28 cellular contexts compared by ENCODE assay signal in the genomic region with DNA sequence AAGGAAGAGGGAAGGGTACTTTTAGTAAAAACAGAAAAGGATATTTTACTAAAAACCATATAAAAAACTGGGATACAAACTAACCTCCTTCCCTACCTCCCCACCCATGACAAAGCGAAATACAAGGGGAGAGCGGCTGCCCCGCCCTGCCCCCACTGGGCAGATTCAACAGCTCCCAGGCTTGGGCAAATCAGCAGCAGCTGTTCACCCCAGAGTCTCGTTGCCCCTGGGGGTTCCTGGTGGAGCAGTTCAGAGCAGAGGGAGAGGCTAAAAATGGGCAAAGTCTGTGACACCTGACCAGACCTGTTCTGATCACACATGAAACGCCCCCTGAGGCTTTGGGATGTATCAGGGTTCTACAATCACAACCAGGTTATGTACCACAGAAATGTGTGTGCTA. TPM values are rescaled to one million over a fixed set of nuclear protein-coding genes. Genes with fewer than 3 reads are reported as not detected.
DNase-seq lines count a peak whose midpoint lies in the region; ATAC-seq and TF ChIP-seq lines count a peak whose summit lies in the region.
"Had no signal": no experiment of that assay in that cellular context is flagged by ENCODE, and none has a peak within 500 bp of the region (broad histone marks: within the 10 kb centered on the region; RNA-seq: fewer than 3 reads in every experiment).

No MANE protein-coding gene starts in this region.

- peaks cover 0 to 27% of the 10 kb centered on the region in 2 experiments; a peak in 2 of 4 replicates for H3K79me1 ChIP-seq in IMR-90 (ENCODE audit: low read depth in 1 of 2, low read length in 2 of 2)
- peaks cover 4% of the 10 kb centered on the region for H3K79me1 ChIP-seq in mesenchymal stem cell (replicated peaks; ENCODE audit: low read length, poor library complexity, severe bottlenecking)

- CTCF ChIA-PET in IMR-90 (lab: Yijun Ruan, JAX) = interaction anchor here (1.0 kb wide), 1 partner anchor 11 kb away, joined by 3 read pairs; no protein-coding TSS in a partner anchor

- no peak overlapping the region for H2BK20ac ChIP-seq in IMR-90 (ENCODE audit: low read depth, low read length)

- DNase-seq in IMR-90 (no peak), mesenchymal stem cell (no peak), Karpas-422 (no peak), CD1c-positive myeloid dendritic cell (ENCODE audit: extremely low spot score) (no peak)
- no peak for DNase-seq in effector memory CD4-positive, alpha-beta T cell
- DNase-seq: ACHN; activated CD4-positive, alpha-beta T cell treated with anti-CD3 and anti-CD28 coated beads for 48 hours; activated CD8-positive, alpha-beta memory T cell treated with anti-CD3 and anti-CD28 coated beads, Interleukin-2, amount 10 ng/mL, durations not matched to agents 7 days and 5 days; activated naive CD4-positive, alpha-beta T cell treated with anti-CD3 and anti-CD28 coated beads, Interleukin-2, amount 50 U/mL, for 16 hours; GOT3; islet precursor cell; Kasumi-1; midbrain; NCI-H1092; NCI-H2029; NCI-H446; pancreas; stimulated activated CD4-positive, alpha-beta T cell treated with anti-CD3 and anti-CD28 coated beads, Interleukin-4, amount 100 ng/mL, for 1 hour had no signal

- H3K23ac ChIP-seq in IMR-90 (ENCODE audit: low read depth, low read length) = no peak overlapping the region
- no peak overlapping the region for H3K23ac ChIP-seq in mesenchymal stem cell (ENCODE audit: low read length in 2 of 2)

- no peaks in the 10 kb centered on the region for H3K36me3 ChIP-seq in IMR-90 (ENCODE audit: control insufficient read depth, insufficient read depth, low read length)
- H3K36me3 ChIP-seq in mesenchymal stem cell (ENCODE audit: control insufficient read depth in 1 of 2, insufficient read depth in 2 of 2, low read depth in 1 of 2, low read length in 2 of 2) = no peaks in the 10 kb centered on the region
- peaks cover 3% of the 10 kb centered on the region; the same call in 1 of the 2 replicates for H3K36me3 ChIP-seq in Karpas-422 (ENCODE audit: insufficient read depth, low read length)
- H3K36me3 ChIP-seq in effector memory CD4-positive, alpha-beta T cell (ENCODE audit: control insufficient read depth, insufficient read depth, low read length) = no peaks in the 10 kb centered on the region
- H3K36me3 ChIP-seq: pancreas, right atrium auricular region, suprapubic skin had no signal

- no peak overlapping the region for H4K5ac ChIP-seq in IMR-90 (ENCODE audit: low read depth, low read length)

- no peak overlapping the region for H3K9ac ChIP-seq in IMR-90 (ENCODE audit: low read depth, low read length)
- no peak overlapping the region for H3K9ac ChIP-seq in mesenchymal stem cell (ENCODE audit: low read length)
- no peak overlapping the region for H3K9ac ChIP-seq in Karpas-422 (ENCODE audit: low read length)
- H3K9ac ChIP-seq: BLaER1 treated with 17β-estradiol and CSF1 and Interleukin-3, amounts not matched to agents 10 nM and 100 nM had no signal

- H3K27me3 ChIP-seq in IMR-90 (ENCODE audit: control insufficient read depth, insufficient read depth, low read length) (peaks cover 2% of the 10 kb centered on the region; the same call in 1 of the 2 replicates), mesenchymal stem cell (ENCODE audit: control insufficient read depth in 1 of 2, insufficient read depth in 1 of 2, low read length in 2 of 2) (peaks cover 0 to 12% of the 10 kb centered on the region in 2 experiments), Karpas-422 (ENCODE audit: low read length) (no peaks in the 10 kb centered on the region)
- no peaks in the 10 kb centered on the region for H3K27me3 ChIP-seq in effector memory CD4-positive, alpha-beta T cell (replicated peaks; ENCODE audit: control insufficient read depth, insufficient read depth, low read length, poor library complexity, severe bottlenecking)
- H3K27me3 ChIP-seq: BLaER1 treated with 17β-estradiol and CSF1 and Interleukin-3, amounts not matched to agents 10 nM and 100 nM; pancreas; right atrium auricular region; suprapubic skin had no signal

- no peak overlapping the region for H2AK9ac ChIP-seq in IMR-90 (replicated peaks; ENCODE audit: low read depth, low read length, poor library complexity)

- H3K79me2 ChIP-seq in Karpas-422 (ENCODE audit: low read length) = peaks cover 25% of the 10 kb centered on the region

- H3K9me1 ChIP-seq in IMR-90 (ENCODE audit: insufficient read depth, low read length) = peaks cover 9% of the 10 kb centered on the region

- H3K4me3 ChIP-seq in IMR-90 (ENCODE audit: insufficient read depth, low read depth, low read length) (no peak overlapping the region), mesenchymal stem cell (ENCODE audit: insufficient read depth in 1 of 2, low read depth in 1 of 2, low read length in 2 of 2) (no peak overlapping the region), Karpas-422 (ENCODE audit: low read length) (no peak overlapping the region)
- H3K4me3 ChIP-seq in effector memory CD4-positive, alpha-beta T cell (ENCODE audit: insufficient read depth, low read depth, low read length, poor library complexity, severe bottlenecking) = no peak overlapping the region
- H3K4me3 ChIP-seq: BLaER1 treated with 17β-estradiol and CSF1 and Interleukin-3, amounts not matched to agents 10 nM and 100 nM; coronary artery; pancreas; right atrium auricular region; SK-N-MC; suprapubic skin had no signal

- H4K91ac ChIP-seq in IMR-90 (ENCODE audit: insufficient read depth, low read depth, low read length) = peak overlapping the region; percentile 50
- peak overlapping the region; percentile 3 for H4K91ac ChIP-seq in mesenchymal stem cell (ENCODE audit: low read length)

- POLR2A ChIA-PET in IMR-90 (lab: Charles Lee; ENCODE audit: unreplicated experiment) = no interaction called here

- no peak overlapping the region for H2BK12ac ChIP-seq in mesenchymal stem cell (ENCODE audit: low read length in 2 of 2)

- ATAC-seq in IMR-90 (ENCODE audit: low read depth) (no peak), GM19397 (IDR thresholded peaks at IDR 0.05; ENCODE audit: unreplicated experiment) (no peak)
- ATAC-seq: activated CD8-positive, alpha-beta memory T cell treated with anti-CD3 and anti-CD28 coated beads, Interleukin-2, amount 10 ng/mL, durations not matched to agents 7 days and 5 days; natural killer cell treated with Interleukin-12 subunit alpha and Interleukin-12 subunit beta and Interleukin-15 and Interleukin-18, amount 100 ng/mL, for 72 hours; pancreas; stimulated activated memory B cell treated with anti-CD40 and anti-IgM and Interleukin-4, amounts not matched to agents 10 μg/mL and 1 μg/mL and 100 μg/mL, for 72 hours had no signal

- TF ChIP-seq CTCF in C4-2B (conservative IDR thresholded peaks at IDR 0.05) (no peak), IMR-90 (conservative IDR thresholded peaks at IDR 0.05; ENCODE audit: low read depth, low read length) (no peak), VCaP (conservative IDR thresholded peaks at IDR 0.05) (no peak)

- H2BK15ac ChIP-seq in IMR-90 (ENCODE audit: low read depth, low read length) (0 out of 3 replicates have a peak overlapping the region, but pooled peaks have one; percentile 54), mesenchymal stem cell (ENCODE audit: low read depth, poor library complexity, severe bottlenecking) (no peak overlapping the region)

- H3K14ac ChIP-seq in IMR-90 (replicated peaks; ENCODE audit: low read depth, low read length) (0 out of 2 replicates have a peak overlapping the region, but pooled peaks have one; percentile 19), mesenchymal stem cell (ENCODE audit: low read length in 2 of 2) (no peak overlapping the region)

- H3K9me3 ChIP-seq in IMR-90 (ENCODE audit: control insufficient read depth, insufficient read depth, low read length) (no peaks in the 10 kb centered on the region), mesenchymal stem cell (ENCODE audit: control insufficient read depth, low read length) (no peaks in the 10 kb centered on the region), Karpas-422 (ENCODE audit: low read length) (no peaks in the 10 kb centered on the region)
- H3K9me3 ChIP-seq in effector memory CD4-positive, alpha-beta T cell (ENCODE audit: control insufficient read depth, low read length) = no peaks in the 10 kb centered on the region
- H3K9me3 ChIP-seq: pancreas, right atrium auricular region, suprapubic skin had no signal

- no peak for TF ChIP-seq POLR2A in IMR-90 (IDR thresholded peaks at IDR 0.05; ENCODE audit: low read depth, low read length)

- intact Hi-C loops in IMR-90 (cut with micrococcal nuclease) = no loop called here

- TF ChIP-seq RAD21 in IMR-90 (IDR thresholded peaks at IDR 0.05; ENCODE audit: low read length) = no peak

- peaks cover 6% of the 10 kb centered on the region; the same call in 1 of the 2 replicates for H4K20me1 ChIP-seq in IMR-90 (ENCODE audit: insufficient read depth, low read length)
- H4K20me1 ChIP-seq in Karpas-422 (ENCODE audit: insufficient read depth, low read depth, low read length) = peaks cover 6% of the 10 kb centered on the region; the same call in 1 of the 2 replicates

- H3K18ac ChIP-seq in IMR-90 (ENCODE audit: low read depth, low read length) (no peak overlapping the region), mesenchymal stem cell (ENCODE audit: low read depth in 1 of 2, low read length in 2 of 2) (no peak overlapping the region)

- no CpG with 5 or more reads among the region's 5 CpGs for WGBS in IMR-90 (ENCODE audit: extremely low coverage in 2 of 2, insufficient read length in 1 of 2), 2 experiments
- 73% methylated on average over 3 of the region's 5 CpGs for WGBS in mesenchymal stem cell

- H4K8ac ChIP-seq in IMR-90 (ENCODE audit: low read depth in 2 of 2, low read length in 2 of 2) (peak overlapping the region in 1 of 2 experiments; percentile 75; a peak in 1 of 4 replicates), mesenchymal stem cell (ENCODE audit: low read length) (no peak overlapping the region)

- H3K4me2 ChIP-seq in IMR-90 (ENCODE audit: low read depth, low read length) (no peak overlapping the region), mesenchymal stem cell (ENCODE audit: low read length, poor library complexity, severe bottlenecking) (no peak overlapping the region), Karpas-422 (ENCODE audit: low read depth, low read length, poor library complexity, severe bottlenecking) (no peak overlapping the region)

- in situ Hi-C loops in IMR-90 (cut with MboI; ENCODE audit: low sequenced_read_pairs) = no loop called here

- H3K4me1 ChIP-seq in IMR-90 (ENCODE audit: control insufficient read depth, insufficient read depth, low read length) (peaks cover 10% of the 10 kb centered on the region), mesenchymal stem cell (ENCODE audit: control insufficient read depth, insufficient read depth, low read depth, low read length) (peaks cover 8% of the 10 kb centered on the region), Karpas-422 (ENCODE audit: low read length) (peaks cover 21% of the 10 kb centered on the region)
- H3K4me1 ChIP-seq in effector memory CD4-positive, alpha-beta T cell (ENCODE audit: control insufficient read depth, insufficient read depth, low read length, poor library complexity, severe bottlenecking) = peaks cover 7% of the 10 kb centered on the region

- dilution Hi-C loops in IMR-90 (cut with HindIII; ENCODE audit: low sequenced_read_pairs, unreplicated experiment) = no loop called here

- H3K27ac ChIP-seq in C4-2B (peak overlapping the region; percentile 98), IMR-90 (ENCODE audit: insufficient read depth, low read length) (no peak overlapping the region), VCaP (peak overlapping the region; percentile 92), mesenchymal stem cell (ENCODE audit: low read length, poor library complexity, severe bottlenecking) (no peak overlapping the region), Karpas-422 (ENCODE audit: low read length) (no peak overlapping the region)
- H3K27ac ChIP-seq in effector memory CD4-positive, alpha-beta T cell (ENCODE audit: insufficient read depth, low read length, poor library complexity, severe bottlenecking) = no peak overlapping the region
- H3K27ac ChIP-seq: BLaER1 treated with 17β-estradiol and CSF1 and Interleukin-3, amounts not matched to agents 10 nM and 100 nM; coronary artery; pancreas; right atrium auricular region; SK-N-MC had no signal

- H2BK120ac ChIP-seq in IMR-90 (ENCODE audit: low read depth, low read length) = peak overlapping the region; percentile 84
- H2BK120ac ChIP-seq in mesenchymal stem cell (ENCODE audit: low read depth, low read length) = no peak overlapping the region

- H3K56ac ChIP-seq in IMR-90 (ENCODE audit: extremely low read depth, insufficient read depth, low read length) = no peak overlapping the region

- H2AFZ ChIP-seq in IMR-90 (replicated peaks; ENCODE audit: low read length, poor library complexity) (no peak overlapping the region), mesenchymal stem cell (ENCODE audit: low read depth, low read length) (no peak overlapping the region), Karpas-422 (ENCODE audit: low read length) (no peak overlapping the region)

- BruUV-seq in IMR-90 (replicated peaks; lab: Mats Ljungman, UMichigan) = no TSS peak

- H3K9me2 ChIP-seq in Karpas-422 (replicated peaks; ENCODE audit: insufficient read depth, low read length) = no peaks in the 10 kb centered on the region

- H2BK5ac ChIP-seq in IMR-90 (ENCODE audit: low read depth, low read length, poor library complexity, severe bottlenecking) (no peak overlapping the region), mesenchymal stem cell (ENCODE audit: low read depth, low read length, poor library complexity, severe bottlenecking) (no peak overlapping the region)

- H3K4ac ChIP-seq in IMR-90 (ENCODE audit: low read depth, low read length) (peak overlapping the region; percentile 41; the same call in 1 of the 2 replicates), mesenchymal stem cell (ENCODE audit: low read depth in 1 of 2, low read length in 2 of 2) (no peak overlapping the region)

- peak overlapping the region; percentile 83; the same call in 1 of the 2 replicates for H2AK5ac ChIP-seq in IMR-90 (ENCODE audit: low read depth, low read length)
- H2AK5ac ChIP-seq in mesenchymal stem cell (ENCODE audit: low read length, severe bottlenecking) = no peak overlapping the region

RNA-seq across cellular contexts. Expression of gene ETFA, which starts 2.5 kb away (rescaled TPM):
- 159 and 172 TPM in 2 replicates for total RNA-seq in IMR-90 (2012; rRNA removed)
- polyA plus RNA-seq in IMR-90 (2012; rRNA removed) = 115 and 116 TPM in 2 replicates
- polyA plus RNA-seq in IMR-90 (2012; cell fraction: cytosol; rRNA removed) = 45.8 and 62.6 TPM in 2 replicates
- polyA plus RNA-seq in IMR-90 (2012; cell fraction: nucleus; rRNA removed; ENCODE audit: low replicate concordance) = 22.3 and 88.0 TPM in 2 replicates
- 77.6 TPM for polyA plus RNA-seq in mesenchymal stem cell (2013, experiment 1 of 2)
- polyA plus RNA-seq in mesenchymal stem cell (2013, experiment 2 of 2) = 79.1 TPM
- 128 and 170 TPM in 2 replicates for total RNA-seq in Karpas-422 (2014; rRNA removed; shearing (Covaris generic); ENCODE audit: low replicate concordance)

RNA-seq across cellular contexts. Expression of gene ISL2, which starts 22.8 kb away (rescaled TPM):
- total RNA-seq in IMR-90 (2012; rRNA removed) = 1.1 and 1.3 TPM in 2 replicates
- polyA plus RNA-seq in IMR-90 (2012; rRNA removed) = 2.5 and 3.6 TPM in 2 replicates
- 2.0 and 3.7 TPM in 2 replicates for polyA plus RNA-seq in IMR-90 (2012; cell fraction: cytosol; rRNA removed)
- polyA plus RNA-seq in IMR-90 (2012; cell fraction: nucleus; rRNA removed; ENCODE audit: low replicate concordance) = 17.3 and 24.8 TPM in 2 replicates
- polyA plus RNA-seq in mesenchymal stem cell (2013, experiment 1 of 2) = 0.30 TPM
- polyA plus RNA-seq in mesenchymal stem cell (2013, experiment 2 of 2) = 0.26 TPM
- total RNA-seq in Karpas-422 (2014; rRNA removed; shearing (Covaris generic); ENCODE audit: low replicate concordance) = 8.3 and 8.7 TPM in 2 replicates
- total RNA-seq: right atrium auricular region had no signal

Comparison
In these comparisons a context has a peak if more than half of its experiments do, and no peak if none do; other contexts are left out.
1. H3K27ac ChIP-seq: peak in C4-2B (single experiment) and VCaP (single experiment); none in IMR-90 (single experiment), mesenchymal stem cell (single experiment), Karpas-422 (single experiment) and effector memory CD4-positive, alpha-beta T cell (single experiment).